Comparison of ENCODE assay signal across 8 cellular contexts in the genomic region with DNA sequence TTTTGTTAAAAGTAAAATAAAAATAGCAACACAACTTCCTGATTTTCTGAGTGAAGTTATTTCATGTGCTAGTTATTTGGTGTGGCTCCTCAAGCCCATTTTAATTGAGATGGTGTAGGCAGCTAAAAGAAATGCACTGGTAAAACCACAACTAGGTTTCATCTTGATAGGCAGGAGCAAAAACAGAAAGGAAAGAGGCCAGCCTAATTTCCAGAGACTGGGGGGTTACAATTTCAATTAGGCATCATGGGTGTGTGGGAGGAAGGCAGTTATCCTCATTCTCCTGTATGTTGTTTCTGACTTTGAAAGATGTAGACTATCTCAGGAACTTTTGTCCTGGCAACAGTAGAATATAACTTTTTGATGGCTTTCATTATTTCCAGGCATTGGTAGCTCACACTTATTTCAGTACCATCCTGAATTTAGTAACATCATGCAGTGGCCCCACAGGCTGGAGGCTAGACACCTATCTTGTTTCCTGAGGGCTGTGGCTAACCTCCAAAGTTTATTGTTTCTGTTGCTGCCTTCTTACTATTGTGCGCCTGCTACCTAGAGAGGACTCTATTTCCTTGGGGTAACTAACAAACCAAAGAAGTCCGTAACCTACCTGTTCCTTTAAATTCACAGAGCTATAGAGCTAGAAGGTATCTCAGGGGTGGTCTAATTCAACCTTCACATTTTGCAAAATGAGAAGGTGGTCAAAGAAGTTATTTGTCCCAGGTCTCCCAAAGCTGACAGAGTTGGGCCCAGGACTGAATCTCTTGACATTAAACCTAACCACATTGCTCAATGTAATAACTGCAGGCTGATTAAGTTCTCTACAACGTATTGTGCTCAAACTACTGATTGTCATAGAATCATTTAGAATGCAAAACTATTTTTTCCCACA. TPM values are rescaled to one million over a fixed set of nuclear protein-coding genes. Genes with fewer than 3 reads are reported as not detected.
DNase-seq lines count a peak whose midpoint lies in the region; ATAC-seq and TF ChIP-seq lines count a peak whose summit lies in the region.

No MANE protein-coding gene starts in this region.

- peak overlapping the region; percentile 92 for H3K27ac Mint-ChIP-seq in activated naive CD4-positive, alpha-beta T cell treated with anti-CD3 and anti-CD28 coated beads for 36 hours
- peak overlapping the region; percentile 89 for H3K27ac Mint-ChIP-seq in activated CD8-positive, alpha-beta T cell treated with anti-CD3 and anti-CD28 coated beads for 36 hours
- peak overlapping the region; percentile 78 to 93 for H3K27ac Mint-ChIP-seq in stimulated activated naive CD8-positive, alpha-beta T cell treated with anti-CD3 and anti-CD28 coated beads, Interleukin-15, amount 100 ng/mL, for 72 hours

- TF ChIP-seq CTCF in activated CD8-positive, alpha-beta T cell treated with anti-CD3 and anti-CD28 coated beads for 36 hours (IDR thresholded peaks at IDR 0.05) = no peak

- POLR2A ChIA-PET in activated CD8-positive, alpha-beta T cell treated with anti-CD3 and anti-CD28 coated beads for 36 hours (lab: Charles Lee) = interaction anchor here (1.0 to 15.6 kb wide), 7 partner anchors 12 to 40 kb away, joined by 3 to 202 read pairs (median 8); no protein-coding TSS in a partner anchor

- peak; percentile 65 for DNase-seq in activated naive CD4-positive, alpha-beta T cell treated with anti-CD3 and anti-CD28 coated beads for 36 hours
- DNase-seq in activated naive CD4-positive, alpha-beta T cell (lab: John Stamatoyannopoulos, UW) = no peak
- peak; percentile 79 for DNase-seq in activated CD8-positive, alpha-beta T cell treated with anti-CD3 and anti-CD28 coated beads for 36 hours
- peak; percentile 60 to 73 for DNase-seq in stimulated activated naive CD8-positive, alpha-beta T cell treated with anti-CD3 and anti-CD28 coated beads, Interleukin-15, amount 100 ng/mL, for 72 hours
- DNase-seq in NCI-H1092 (lab: John Stamatoyannopoulos, UW) (no peak), hepatic stellate cell (ENCODE audit: low spot score) (no peak)
- no peak for DNase-seq in activated CD8-positive, alpha-beta memory T cell treated with anti-CD3 and anti-CD28 coated beads, Interleukin-2, amount 50 U/mL, for 48 hours

- no peaks in the 10 kb centered on the region for H3K27me3 Mint-ChIP-seq in activated naive CD4-positive, alpha-beta T cell treated with anti-CD3 and anti-CD28 coated beads for 36 hours (ENCODE audit: low read depth)
- no peaks in the 10 kb centered on the region for H3K27me3 Mint-ChIP-seq in activated CD8-positive, alpha-beta T cell treated with anti-CD3 and anti-CD28 coated beads for 36 hours
- H3K27me3 Mint-ChIP-seq in stimulated activated naive CD8-positive, alpha-beta T cell treated with anti-CD3 and anti-CD28 coated beads, Interleukin-15, amount 100 ng/mL, for 72 hours = no peaks in the 10 kb centered on the region

- H3K4me3 Mint-ChIP-seq in activated naive CD4-positive, alpha-beta T cell treated with anti-CD3 and anti-CD28 coated beads for 36 hours = peak overlapping the region; percentile 75
- peak overlapping the region; percentile 55 for H3K4me3 Mint-ChIP-seq in activated CD8-positive, alpha-beta T cell treated with anti-CD3 and anti-CD28 coated beads for 36 hours
- peak overlapping the region; percentile 84 to 85 for H3K4me3 Mint-ChIP-seq in stimulated activated naive CD8-positive, alpha-beta T cell treated with anti-CD3 and anti-CD28 coated beads, Interleukin-15, amount 100 ng/mL, for 72 hours

- ATAC-seq in HG03432 (IDR thresholded peaks at IDR 0.05; ENCODE audit: unreplicated experiment) = peak; percentile 49
- ATAC-seq in activated CD8-positive, alpha-beta T cell treated with anti-CD3 and anti-CD28 coated beads for 36 hours = peak; percentile 64
- peak; percentile 87 for ATAC-seq in stimulated activated naive CD8-positive, alpha-beta T cell treated with anti-CD3 and anti-CD28 coated beads, Interleukin-15, amount 100 ng/mL, for 72 hours

- peaks cover 14% of the 10 kb centered on the region for H3K36me3 Mint-ChIP-seq in activated naive CD4-positive, alpha-beta T cell treated with anti-CD3 and anti-CD28 coated beads for 36 hours (ENCODE audit: low read depth)
- H3K36me3 Mint-ChIP-seq in activated CD8-positive, alpha-beta T cell treated with anti-CD3 and anti-CD28 coated beads for 36 hours (ENCODE audit: low read depth) = peaks cover 36% of the 10 kb centered on the region

- H3K4me1 Mint-ChIP-seq in activated naive CD4-positive, alpha-beta T cell treated with anti-CD3 and anti-CD28 coated beads for 36 hours (ENCODE audit: low read depth) = peaks cover 94% of the 10 kb centered on the region
- H3K4me1 Mint-ChIP-seq in activated CD8-positive, alpha-beta T cell treated with anti-CD3 and anti-CD28 coated beads for 36 hours (ENCODE audit: low read depth) = peaks cover 93% of the 10 kb centered on the region
- H3K4me1 Mint-ChIP-seq in stimulated activated naive CD8-positive, alpha-beta T cell treated with anti-CD3 and anti-CD28 coated beads, Interleukin-15, amount 100 ng/mL, for 72 hours = peaks cover 95% of the 10 kb centered on the region

- CTCF ChIA-PET in activated naive CD4-positive, alpha-beta T cell treated with anti-CD3 and anti-CD28 coated beads for 36 hours (lab: Charles Lee) = interaction anchor here (0.9 to 3.7 kb wide), 14 partner anchors 9 to 106 kb away, joined by 3 to 20 read pairs (median 4); no protein-coding TSS in a partner anchor
- CTCF ChIA-PET in activated CD8-positive, alpha-beta T cell treated with anti-CD3 and anti-CD28 coated beads for 36 hours (lab: Charles Lee) = interaction anchor here (0.7 to 4.3 kb wide), 10 partner anchors 10 to 107 kb away, joined by 3 to 17 read pairs (median 3); no protein-coding TSS in a partner anchor

- intact Hi-C loops in activated naive CD4-positive, alpha-beta T cell treated with anti-CD3 and anti-CD28 coated beads for 36 hours (cut with micrococcal nuclease) = loop anchor here (1.0 to 10.0 kb wide), 4 partner anchors 24 to 1308 kb away; no protein-coding TSS in a partner anchor
- intact Hi-C loops in activated CD8-positive, alpha-beta T cell treated with anti-CD3 and anti-CD28 coated beads for 36 hours (cut with micrococcal nuclease) = loop anchor here (1.0 to 5.0 kb wide), 3 partner anchors 10 to 35 kb away; no protein-coding TSS in a partner anchor

- H3K9me3 Mint-ChIP-seq in activated naive CD4-positive, alpha-beta T cell treated with anti-CD3 and anti-CD28 coated beads for 36 hours = peaks cover 5% of the 10 kb centered on the region
- H3K9me3 Mint-ChIP-seq in activated CD8-positive, alpha-beta T cell treated with anti-CD3 and anti-CD28 coated beads for 36 hours = peaks cover 16% of the 10 kb centered on the region
- peaks cover 0 to 8% of the 10 kb centered on the region in 2 donors for H3K9me3 Mint-ChIP-seq in stimulated activated naive CD8-positive, alpha-beta T cell treated with anti-CD3 and anti-CD28 coated beads, Interleukin-15, amount 100 ng/mL, for 72 hours

RNA-seq across cellular contexts. Expression of a gene that starts 42.4 kb away (rescaled TPM):
- 100 to 1,000 TPM; 129 TPM for total RNA-seq in activated naive CD4-positive, alpha-beta T cell treated with anti-CD3 and anti-CD28 coated beads for 36 hours
- total RNA-seq in activated CD8-positive, alpha-beta T cell treated with anti-CD3 and anti-CD28 coated beads for 36 hours = 10 to 100 TPM; 82.8 to 83.0 TPM

Comparison
In these comparisons a context has a peak if more than half of its experiments do, and no peak if none do; other contexts are left out.
1. DNase-seq: peak in activated naive CD4-positive, alpha-beta T cell treated with anti-CD3 and anti-CD28 coated beads for 36 hours (single experiment), activated CD8-positive, alpha-beta T cell treated with anti-CD3 and anti-CD28 coated beads for 36 hours (single experiment) and stimulated activated naive CD8-positive, alpha-beta T cell treated with anti-CD3 and anti-CD28 coated beads, Interleukin-15, amount 100 ng/mL, for 72 hours (2 of 2); none in activated naive CD4-positive, alpha-beta T cell (0 of 4), NCI-H1092 (single experiment), activated CD8-positive, alpha-beta memory T cell treated with anti-CD3 and anti-CD28 coated beads, Interleukin-2, amount 50 U/mL, for 48 hours (single experiment) and hepatic stellate cell (single experiment).
2. Peak in every context shown above with its lines, with median percentiles within 50 percentile points of each other: H3K27ac Mint-ChIP-seq, H3K4me3 Mint-ChIP-seq and ATAC-seq.